In the genomic region with DNA sequence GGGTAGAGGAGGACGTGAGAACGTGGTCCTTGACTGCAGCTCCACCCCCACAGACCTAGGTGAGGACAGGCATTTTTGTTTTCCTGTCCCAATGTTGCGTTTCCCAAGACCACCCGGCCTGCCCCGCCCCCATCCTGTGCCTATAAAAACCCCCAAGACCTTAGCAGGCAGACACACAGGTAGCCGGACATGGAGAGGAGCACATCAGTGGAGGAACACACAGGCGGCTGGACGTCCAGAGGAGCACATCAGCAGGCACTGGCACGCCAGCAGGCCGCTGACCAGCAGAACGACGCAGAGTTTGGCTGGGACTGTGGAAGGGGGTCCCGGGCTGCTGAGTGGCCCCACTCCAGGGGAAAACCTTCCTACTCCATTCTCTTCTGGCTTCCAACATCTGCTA, we compare ENCODE assay signal across 8 cellular contexts. TPM values are rescaled to one million over a fixed set of nuclear protein-coding genes. Genes with fewer than 3 reads are reported as not detected.
A peak's percentile ranks its signal among the peaks of the same experiment; 100 is the strongest.
DNase-seq lines count a peak whose midpoint lies in the region; ATAC-seq, FAIRE-seq and TF ChIP-seq lines count a peak whose summit lies in the region.

No MANE protein-coding gene starts in this region.

- peak; percentile 27 to 55 (median 36) for ATAC-seq in pancreas

- 30% methylated on average over 11 of the region's 13 CpGs for WGBS in esophagus muscularis mucosa
- 10 to 11% methylated on average over 13 of the region's 13 CpGs for WGBS in pancreas, 2 donors

- H3K27me3 ChIP-seq in esophagus muscularis mucosa: peaks cover 0 to 11% (median 0%) of the 10 kb centered on the region in 4 donors
- H3K27me3 ChIP-seq in pancreas: no peaks in the 10 kb centered on the region
- no peaks in the 10 kb centered on the region for H3K27me3 ChIP-seq in WERI-Rb-1 (ENCODE audit: insufficient read depth, low read depth, severe bottlenecking)

- H3K4me1 ChIP-seq in esophagus muscularis mucosa: peaks cover 4 to 13% (median 12%) of the 10 kb centered on the region in 4 donors
- H3K4me1 ChIP-seq in pancreas: peaks cover 0 to 3% (median 0%) of the 10 kb centered on the region in 3 donors

- no peaks in the 10 kb centered on the region for H3K9me3 ChIP-seq in SK-N-MC (ENCODE audit: low read depth, low read length)
- no peaks in the 10 kb centered on the region for H3K9me3 ChIP-seq in esophagus muscularis mucosa
- H3K9me3 ChIP-seq in pancreas: no peaks in the 10 kb centered on the region
- H3K9me3 ChIP-seq in WERI-Rb-1 (ENCODE audit: severe bottlenecking): no peaks in the 10 kb centered on the region

- H3K4me3 ChIP-seq in GM12865 (ENCODE audit: low read depth, low read length) (peak overlapping the region; percentile 54), SK-N-MC (peak overlapping the region; percentile 71), esophagus muscularis mucosa (peak overlapping the region in 3 of 4 donors; percentile 39 to 45 (median 41)), pancreas (peak overlapping the region in 2 of 4 donors; percentile 22 to 41), WERI-Rb-1 (ENCODE audit: low read depth, low read length) (no peak overlapping the region)

- TF ChIP-seq CTCF in GM12865 (IDR thresholded peaks at IDR 0.05; ENCODE audit: insufficient read depth, low read depth, low read length, missing control alignments): no peak
- TF ChIP-seq CTCF in esophagus muscularis mucosa (IDR thresholded peaks at IDR 0.05): no peak
- TF ChIP-seq CTCF in pancreas (IDR thresholded peaks at IDR 0.05): no peak
- no peak for TF ChIP-seq CTCF in WERI-Rb-1 (IDR thresholded peaks at IDR 0.05; ENCODE audit: low read depth, low read length)

- no peaks in the 10 kb centered on the region for H3K36me3 ChIP-seq in SK-N-MC (ENCODE audit: insufficient read depth, low read length)
- H3K36me3 ChIP-seq in esophagus muscularis mucosa: no peaks in the 10 kb centered on the region
- no peaks in the 10 kb centered on the region for H3K36me3 ChIP-seq in pancreas
- no peaks in the 10 kb centered on the region for H3K36me3 ChIP-seq in WERI-Rb-1

- H3K27ac ChIP-seq in SK-N-MC (no peak overlapping the region), esophagus muscularis mucosa (replicated peaks in 1 of 4) (no peak overlapping the region), pancreas (no peak overlapping the region), WERI-Rb-1 (no peak overlapping the region)

- no peak overlapping the region for H3K9ac ChIP-seq in SK-N-MC (ENCODE audit: insufficient read length)

- intact Hi-C loops in esophagus muscularis mucosa (cut with DNase I) (no loop called here), pancreas (cut with DNase I) (no loop called here)

- no peak for TF ChIP-seq POLR2A in esophagus muscularis mucosa (IDR thresholded peaks at IDR 0.05; ENCODE audit: low read depth)

- FAIRE-seq in pancreas (lab: Jason Lieb, UNC): no peak

- DNase-seq in GM12865 (ENCODE audit: low read depth): peak; percentile 5
- DNase-seq in SK-N-MC (ENCODE audit: low read depth, low spot score): no peak
- DNase-seq in esophagus muscularis mucosa (ENCODE audit: extremely low spot score): no peak
- peak in 4 of 6 donors; percentile 11 to 52 (median 40) for DNase-seq in pancreas
- DNase-seq in WERI-Rb-1: no peak
- DNase-seq in DMS79 (lab: John Stamatoyannopoulos, UW): no peak
- no peak for DNase-seq in stimulated activated naive CD4-positive, alpha-beta T cell treated with Interleukin-2 at 50 U/mL for 16 hours (lab: John Stamatoyannopoulos, UW)
- no peak for DNase-seq in hippocampal formation (lab: John Stamatoyannopoulos, UW)

- no peak for TF ChIP-seq EP300 in esophagus muscularis mucosa (IDR thresholded peaks at IDR 0.05)

RNA-seq across cellular contexts. Expression of gene HMGCL, which starts 12.7 kb away (rescaled TPM):
- total RNA-seq in esophagus muscularis mucosa (10 to 100 TPM; 25.5 to 50.0 (median 43.9) TPM), pancreas (10 to 100 TPM; 16.2 to 26.0 (median 16.9) TPM)
- 10 to 100 TPM; 18.9 to 27.0 TPM for polyA plus RNA-seq in pancreas

RNA-seq across cellular contexts. Expression of gene FUCA1, which starts 30.2 kb away (rescaled TPM):
- total RNA-seq in esophagus muscularis mucosa (10 to 100 TPM; 20.0 to 25.9 (median 25.2) TPM), pancreas (10 to 100 TPM in 3 of 6 donors, 1 to 10 TPM in 3; 8.3 to 23.4 (median 13.3) TPM)
- polyA plus RNA-seq in pancreas: 10 to 100 TPM; 14.0 to 27.8 TPM

RNA-seq across cellular contexts. Expression of gene GALE, which starts 37.4 kb away (rescaled TPM):
- total RNA-seq in esophagus muscularis mucosa (10 to 100 TPM in 3 of 4 donors, 1 to 10 TPM in 1; 7.1 to 13.6 (median 12.8) TPM), pancreas (10 to 100 TPM in 5 of 6 donors, 1 to 10 TPM in 1; 5.6 to 15.2 (median 11.4) TPM)
- polyA plus RNA-seq in pancreas: 10 to 100 TPM; 20.1 to 34.6 TPM

RNA-seq across cellular contexts. Expression of gene LYPLA2, which starts 47.0 kb away (rescaled TPM):
- total RNA-seq in esophagus muscularis mucosa (10 to 100 TPM; 32.8 to 51.4 (median 40.8) TPM), pancreas (10 to 100 TPM; 13.6 to 31.3 (median 21.6) TPM)
- polyA plus RNA-seq in pancreas: 10 to 100 TPM; 37.0 to 45.4 TPM

RNA-seq across cellular contexts. Expression of gene PITHD1, which starts 59.7 kb away (rescaled TPM):
- 10 to 100 TPM; 43.6 to 66.6 (median 56.0) TPM for total RNA-seq in esophagus muscularis mucosa
- 10 to 100 TPM; 17.3 to 20.6 (median 18.9) TPM for total RNA-seq in pancreas
- 10 to 100 TPM; 20.6 to 36.8 TPM for polyA plus RNA-seq in pancreas

Comparison
In these comparisons a context has a peak if more than half of its experiments do, and no peak if none do; other contexts are left out.
1. DNase-seq: peak in GM12865 (single experiment) and pancreas (4 of 6); none in SK-N-MC (single experiment), esophagus muscularis mucosa (single experiment), WERI-Rb-1 (single experiment), DMS79 (single experiment), stimulated activated naive CD4-positive, alpha-beta T cell treated with Interleukin-2 at 50 U/mL for 16 hours (single experiment) and hippocampal formation (0 of 2).